ENCODE assay signal across 11 cellular contexts in the genomic region with DNA sequence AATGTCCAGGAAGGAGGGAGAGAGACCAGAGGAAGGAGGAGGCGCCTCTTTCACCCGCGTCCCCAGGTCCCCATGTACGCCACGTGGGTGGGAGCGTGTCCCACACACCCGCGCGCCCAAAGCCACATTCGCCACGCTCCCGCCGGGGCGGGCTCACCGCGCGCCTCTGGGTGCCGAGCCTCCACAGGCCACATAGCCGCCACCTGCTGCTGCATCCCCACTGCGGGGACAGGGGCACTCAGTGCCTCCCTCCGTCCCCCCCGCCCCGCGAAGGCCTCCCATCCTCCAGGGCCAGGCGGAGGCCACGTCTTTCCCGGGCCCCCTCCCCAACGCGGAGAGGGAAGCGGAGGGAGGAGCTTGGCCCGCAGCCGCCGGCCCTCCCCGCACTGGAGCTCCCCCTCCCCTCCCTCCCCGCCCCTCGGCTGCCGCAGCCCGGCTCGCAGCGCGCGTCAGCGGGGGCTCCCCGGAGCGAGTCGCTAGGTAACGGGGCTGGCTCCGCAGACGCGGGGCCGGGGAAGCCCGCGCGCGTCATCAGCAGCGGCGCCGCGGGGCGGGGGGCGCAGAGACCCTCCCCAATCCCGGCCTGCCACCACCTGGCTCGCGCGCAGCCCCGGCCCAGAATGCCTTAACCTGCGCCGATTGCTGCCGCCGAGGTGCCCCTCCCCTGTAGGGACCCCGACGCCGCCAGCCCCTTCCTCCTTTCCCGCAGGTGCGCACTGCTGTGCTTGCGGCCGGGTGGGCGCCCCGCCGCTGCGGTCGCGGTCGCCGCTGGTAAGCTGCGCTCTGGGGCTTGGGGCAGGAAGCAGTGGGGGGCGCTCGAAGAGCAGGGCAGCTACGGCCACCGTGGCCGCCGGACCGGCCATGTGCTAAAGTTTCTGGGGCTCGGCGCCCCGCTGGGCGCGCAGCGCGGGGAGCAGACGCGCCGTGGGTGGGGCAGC. TPM values are rescaled to one million over a fixed set of nuclear protein-coding genes. Genes with fewer than 3 reads are reported as not detected.
DNase-seq lines count a peak whose midpoint lies in the region; ATAC-seq and TF ChIP-seq lines count a peak whose summit lies in the region.
"Had no signal": no experiment of that assay in that cellular context is flagged by ENCODE, and none has a peak within 500 bp of the region (broad histone marks: within the 10 kb centered on the region; RNA-seq: fewer than 3 reads in every experiment).

No MANE protein-coding gene starts in this region.

- H3K36me3 Mint-ChIP-seq in activated T-cell treated with anti-CD3 and anti-CD28 coated beads, Interleukin-2, amount 50 U/mL, for 72 hours (ENCODE audit: insufficient read depth in 2 of 2) = no peaks in the 10 kb centered on the region
- no peaks in the 10 kb centered on the region for H3K36me3 Mint-ChIP-seq in glutamatergic neuron (ENCODE audit: unreplicated experiment)

- intact Hi-C loops in stomach (cut with DNase I; ENCODE audit: low total_unique reads) (no loop called here), sigmoid colon (cut with DNase I) (no loop called here)

- 2 to 4% (median 3%) methylated on average over 39 to 99 of the region's 103 CpGs for WGBS in stomach, 5 donors
- 3 to 14% methylated on average over 103 of the region's 103 CpGs for WGBS in sigmoid colon, 2 donors

- DNase-seq in activated T-cell treated with anti-CD3 and anti-CD28 coated beads, Interleukin-2, amount 50 U/mL, for 72 hours = no peak
- DNase-seq in activated T-cell treated with anti-CD3 and anti-CD28 coated beads, Interleukin-2, amount 50 U/mL, for 1 hour = no peak
- DNase-seq in NCI-H2227 treated with DMSO at 0.1 percent for 48 hours (lab: John Stamatoyannopoulos, UW) (peak; percentile 22), glutamatergic neuron (peak; percentile 71), stomach (no peak), sigmoid colon (no peak)
- DNase-seq: PC-9 had no signal

- ATAC-seq in activated T-cell treated with anti-CD3 and anti-CD28 coated beads, Interleukin-2, amount 50 U/mL, for 72 hours (replicated peaks in 1 of 2) = peak; percentile 44 to 52
- ATAC-seq in GM18870 (IDR thresholded peaks at IDR 0.05; ENCODE audit: unreplicated experiment) (no peak), GM21447 (IDR thresholded peaks at IDR 0.05; ENCODE audit: unreplicated experiment) (no peak)
- ATAC-seq: sciatic nerve had no signal

- no peak overlapping the region for H3K27ac ChIP-seq in stomach
- no peak overlapping the region for H3K27ac ChIP-seq in sigmoid colon
- H3K27ac ChIP-seq: PC-9 had no signal

- no peaks in the 10 kb centered on the region for H3K9me3 Mint-ChIP-seq in activated T-cell treated with anti-CD3 and anti-CD28 coated beads, Interleukin-2, amount 50 U/mL, for 72 hours
- H3K9me3 Mint-ChIP-seq in glutamatergic neuron (ENCODE audit: unreplicated experiment) = peaks cover 7% of the 10 kb centered on the region
- H3K9me3 Mint-ChIP-seq: central memory CD8-positive, alpha-beta T cell had no signal

- no peak for TF ChIP-seq POLR2A in stomach (IDR thresholded peaks at IDR 0.05)
- no peak for TF ChIP-seq POLR2A in sigmoid colon (IDR thresholded peaks at IDR 0.05)

- peaks cover 10 to 89% (median 45%) of the 10 kb centered on the region in 3 donors for H3K27me3 ChIP-seq in stomach
- H3K27me3 ChIP-seq in sigmoid colon = peaks cover 14 to 71% (median 34%) of the 10 kb centered on the region in 3 donors

- H3K4me3 Mint-ChIP-seq in activated T-cell treated with anti-CD3 and anti-CD28 coated beads, Interleukin-2, amount 50 U/mL, for 72 hours = peak overlapping the region; percentile 41 to 62
- peak overlapping the region; percentile 80 for H3K4me3 Mint-ChIP-seq in glutamatergic neuron (ENCODE audit: unreplicated experiment)
- H3K4me3 Mint-ChIP-seq: central memory CD8-positive, alpha-beta T cell had no signal

- H3K27me3 Mint-ChIP-seq in activated T-cell treated with anti-CD3 and anti-CD28 coated beads, Interleukin-2, amount 50 U/mL, for 72 hours (ENCODE audit: low read depth) = peaks cover 55% of the 10 kb centered on the region
- peaks cover 9% of the 10 kb centered on the region for H3K27me3 Mint-ChIP-seq in glutamatergic neuron (ENCODE audit: unreplicated experiment)

- H3K36me3 ChIP-seq in stomach (no peaks in the 10 kb centered on the region), sigmoid colon (no peaks in the 10 kb centered on the region)

- H3K4me1 ChIP-seq in stomach = peaks cover 6 to 18% (median 14%) of the 10 kb centered on the region in 4 donors
- peaks cover 0 to 17% (median 14%) of the 10 kb centered on the region in 4 donors for H3K4me1 ChIP-seq in sigmoid colon

- peaks cover 4% of the 10 kb centered on the region for H3K4me1 Mint-ChIP-seq in activated T-cell treated with anti-CD3 and anti-CD28 coated beads, Interleukin-2, amount 50 U/mL, for 72 hours (ENCODE audit: low read depth)
- H3K4me1 Mint-ChIP-seq in glutamatergic neuron (ENCODE audit: low read depth, unreplicated experiment) = peaks cover 13% of the 10 kb centered on the region
- H3K4me1 Mint-ChIP-seq: central memory CD8-positive, alpha-beta T cell had no signal

- no peak overlapping the region for H3K27ac Mint-ChIP-seq in activated T-cell treated with anti-CD3 and anti-CD28 coated beads, Interleukin-2, amount 50 U/mL, for 72 hours
- H3K27ac Mint-ChIP-seq in glutamatergic neuron (ENCODE audit: unreplicated experiment) = no peak overlapping the region

- no peaks in the 10 kb centered on the region for H3K9me3 ChIP-seq in stomach
- H3K9me3 ChIP-seq in sigmoid colon = no peaks in the 10 kb centered on the region

- H3K4me3 ChIP-seq in stomach (peak overlapping the region; percentile 7 to 44 (median 34)), sigmoid colon (peak overlapping the region in 2 of 4 donors; percentile 37 to 42)
- H3K4me3 ChIP-seq: PC-9 had no signal

- TF ChIP-seq CTCF in glutamatergic neuron (IDR thresholded peaks at IDR 0.05; ENCODE audit: partially characterized antibody, unreplicated experiment) (no peak), stomach (IDR thresholded peaks at IDR 0.05) (no peak), sigmoid colon (IDR thresholded peaks at IDR 0.05) (no peak)

- TF ChIP-seq EP300 in stomach (IDR thresholded peaks at IDR 0.05) (no peak), sigmoid colon (IDR thresholded peaks at IDR 0.05) (no peak)

RNA-seq across cellular contexts. Expression of a gene that starts 0.5 kb away (rescaled TPM):
- total RNA-seq in activated T-cell treated with anti-CD3 and anti-CD28 coated beads, Interleukin-2, amount 50 U/mL, for 72 hours = not detected
- total RNA-seq in glutamatergic neuron (ENCODE audit: unreplicated experiment) (16.2 TPM), stomach (under 1 TPM in 1 of 5 donors, not detected in 4; 0.29 TPM), sigmoid colon (not detected)
- polyA plus RNA-seq in stomach (1 to 10 TPM in 1 of 3 donors, under 1 TPM in 2; 0.10 to 1.7 (median 0.44) TPM), sigmoid colon (under 1 TPM in 1 of 3 donors, not detected in 2; 0.12 TPM)
- total RNA-seq: PC-9, sciatic nerve had no signal

Comparison
In these comparisons a context has a peak if more than half of its experiments do, and no peak if none do; other contexts are left out.
1. ATAC-seq: peak in activated T-cell treated with anti-CD3 and anti-CD28 coated beads, Interleukin-2, amount 50 U/mL, for 72 hours (2 of 2); none in GM18870 (single experiment) and GM21447 (single experiment).
2. DNase-seq: peak in NCI-H2227 treated with DMSO at 0.1 percent for 48 hours (single experiment) and glutamatergic neuron (single experiment); none in activated T-cell treated with anti-CD3 and anti-CD28 coated beads, Interleukin-2, amount 50 U/mL, for 72 hours (0 of 2), activated T-cell treated with anti-CD3 and anti-CD28 coated beads, Interleukin-2, amount 50 U/mL, for 1 hour (single experiment), stomach (single experiment) and sigmoid colon (single experiment).
3. RNA of a gene that starts 0.5 kb away (total RNA-seq): 16.2 TPM in glutamatergic neuron (single experiment); not detected in activated T-cell treated with anti-CD3 and anti-CD28 coated beads, Interleukin-2, amount 50 U/mL, for 72 hours, 0.29 TPM in stomach and not detected in sigmoid colon; every median in the first group is over 10 times any median in the second.